Comparison of ENCODE assay signal across 15 cellular contexts in genomic region chr12:7835116-7835515, GRCh38. TPM values are rescaled to one million over a fixed set of nuclear protein-coding genes. Genes with fewer than 3 reads are reported as not detected.
DNase-seq lines count a peak whose midpoint lies in the region; ATAC-seq, FAIRE-seq and TF ChIP-seq lines count a peak whose summit lies in the region.
"Had no signal": no experiment of that assay in that cellular context is flagged by ENCODE, and none has a peak within 500 bp of the region (broad histone marks: within the 10 kb centered on the region; RNA-seq: fewer than 3 reads in every experiment).

No MANE protein-coding gene starts in this region.

- H3K9ac ChIP-seq in HepG2 (ENCODE audit: insufficient read depth, low read depth, low read length) (no peak overlapping the region), endodermal cell (ENCODE audit: extremely low read depth, low read length, poor library complexity, severe bottlenecking) (no peak overlapping the region)

- TF ChIP-seq CTCF in HepG2 (CRISPR knock-in tag; IDR thresholded peaks at IDR 0.05) (no peak), right lobe of liver (IDR thresholded peaks at IDR 0.05) (no peak), endodermal cell (conservative IDR thresholded peaks at IDR 0.05) (no peak), neutrophil (IDR thresholded peaks at IDR 0.05) (no peak), type B pancreatic cell (conservative IDR thresholded peaks at IDR 0.05) (no peak)

- POLR2A ChIA-PET in HepG2 (lab: Yijun Ruan, JAX), result interaction anchor here (0.8 to 1.6 kb wide), 2 partner anchors 15 to 101 kb away, joined by 4 read pairs; partner anchors contain the start of gene SLC2A3

- H4K20me1 ChIP-seq in HepG2 (ENCODE audit: insufficient read depth, low read length), result no peaks in the 10 kb centered on the region

- H3K4me3 Mint-ChIP-seq in endodermal cell (no peak overlapping the region), type B pancreatic cell (peak overlapping the region; percentile 72)
- H3K4me3 Mint-ChIP-seq: CD8-positive, alpha-beta memory T cell had no signal

- intact Hi-C loops in HepG2 (cut with micrococcal nuclease; ENCODE audit: unreplicated experiment), result no loop called here
- intact Hi-C loops in right lobe of liver (cut with DNase I), result no loop called here

- TF ChIP-seq RAD21 in HepG2 (CRISPR knock-in tag; IDR thresholded peaks at IDR 0.05), result no peak

- CTCF ChIA-PET in HepG2 (lab: Yijun Ruan, JAX; ENCODE audit: low intra/inter-chr PET ratio, low total read pairs), result no interaction called here

- TF ChIP-seq POLR2A in HepG2 (IDR thresholded peaks at IDR 0.05; ENCODE audit: insufficient read depth in 1 of 2, low read depth in 2 of 2, low read length in 2 of 2) (no peak), right lobe of liver (IDR thresholded peaks at IDR 0.05) (no peak), H54 (IDR thresholded peaks at IDR 0.05; ENCODE audit: low read depth, low read length) (no peak)

- H3K27me3 Mint-ChIP-seq in endodermal cell (ENCODE audit: insufficient read depth) (no peaks in the 10 kb centered on the region), type B pancreatic cell (no peaks in the 10 kb centered on the region)

- H2AFZ ChIP-seq in HepG2 (ENCODE audit: low read length), result no peak overlapping the region

- FAIRE-seq in HepG2 (lab: Jason Lieb, UNC), result no peak
- no peak for FAIRE-seq in H54 (lab: Jason Lieb, UNC)

- no peak overlapping the region for H3K4me2 ChIP-seq in HepG2 (ENCODE audit: low read depth, low read length)

- H3K79me2 ChIP-seq in HepG2 (ENCODE audit: insufficient read depth, low read length), result no peaks in the 10 kb centered on the region

- H3K36me3 Mint-ChIP-seq in endodermal cell (ENCODE audit: low read depth) (no peaks in the 10 kb centered on the region), type B pancreatic cell (peaks cover 5% of the 10 kb centered on the region)

- no peaks in the 10 kb centered on the region for H3K9me3 Mint-ChIP-seq in endodermal cell
- H3K9me3 Mint-ChIP-seq in type B pancreatic cell, result no peaks in the 10 kb centered on the region
- H3K9me3 Mint-ChIP-seq: CD8-positive, alpha-beta memory T cell had no signal

- H3K27ac ChIP-seq in HepG2 (ENCODE audit: extremely low read length, insufficient read depth, low read length), result peak overlapping the region; percentile 33
- H3K27ac ChIP-seq in right lobe of liver, result no peak overlapping the region
- no peak overlapping the region for H3K27ac ChIP-seq in endodermal cell (ENCODE audit: low read depth, low read length)
- peak overlapping the region; percentile 93 for H3K27ac ChIP-seq in neutrophil
- H3K27ac ChIP-seq: 22Rv1 had no signal

- no peaks in the 10 kb centered on the region for H3K9me3 ChIP-seq in HepG2 (ENCODE audit: low read length)
- H3K9me3 ChIP-seq in right lobe of liver, result no peaks in the 10 kb centered on the region
- no peaks in the 10 kb centered on the region for H3K9me3 ChIP-seq in endodermal cell (ENCODE audit: control insufficient read depth, low read length)
- no peaks in the 10 kb centered on the region for H3K9me3 ChIP-seq in neutrophil

- H3K27ac Mint-ChIP-seq in endodermal cell (peak overlapping the region; percentile 29), type B pancreatic cell (peak overlapping the region; percentile 90)
- H3K27ac Mint-ChIP-seq: CD8-positive, alpha-beta memory T cell had no signal

- 84% methylated on average over 9 of the region's 9 CpGs for WGBS in HepG2 (ENCODE audit: low lambda C conversion rate)
- WGBS in right lobe of liver (ENCODE audit: insufficient coverage, low coverage, low lambda C conversion rate, missing lambda C conversion rate), result 60% methylated on average over 9 of the region's 9 CpGs
- 79 to 85% methylated on average over 3 to 7 of the region's 9 CpGs for WGBS in endodermal cell (ENCODE audit: insufficient coverage in 1 of 2, insufficient read length in 1 of 2), 2 experiments

- BruUV-seq in HepG2 (replicated peaks; lab: Mats Ljungman, UMichigan), result no TSS peak

- H3K27me3 ChIP-seq in HepG2 (ENCODE audit: control insufficient read depth in 1 of 2, insufficient read depth in 2 of 2, low read length in 2 of 2) (no peaks in the 10 kb centered on the region), right lobe of liver (no peaks in the 10 kb centered on the region), endodermal cell (ENCODE audit: control insufficient read depth, insufficient read depth, low read length, poor library complexity, severe bottlenecking) (no peaks in the 10 kb centered on the region), neutrophil (no peaks in the 10 kb centered on the region)

- no peak overlapping the region for H3K4me3 ChIP-seq in HepG2 (replicated peaks in 1 of 3; ENCODE audit: insufficient read depth in 1 of 3, low read depth in 2 of 3, low read length in 3 of 3)
- H3K4me3 ChIP-seq in right lobe of liver, result no peak overlapping the region
- no peak overlapping the region for H3K4me3 ChIP-seq in endodermal cell (ENCODE audit: low read length)
- peak overlapping the region in 1 of 2 experiments; percentile 30 for H3K4me3 ChIP-seq in neutrophil (ENCODE audit: low read depth in 1 of 2, low read length in 1 of 2)

- ATAC-seq in HepG2 (no peak), right lobe of liver (no peak), GM18868 (IDR thresholded peaks at IDR 0.05; ENCODE audit: unreplicated experiment) (no peak)

- in situ Hi-C loops in HepG2 (cut with HindIII; ENCODE audit: extremely low pct_ligation_motif_present, low pct_unique_long_range_greater_than_20kb), result no loop called here

- H3K4me1 Mint-ChIP-seq in endodermal cell (peaks cover 35% of the 10 kb centered on the region), type B pancreatic cell (ENCODE audit: unreplicated experiment) (peaks cover 4% of the 10 kb centered on the region)

- H3K4me1 ChIP-seq in HepG2 (ENCODE audit: insufficient read depth, low read length) (peaks cover 41% of the 10 kb centered on the region), right lobe of liver (no peaks in the 10 kb centered on the region), endodermal cell (ENCODE audit: control insufficient read depth, insufficient read depth, low read length) (no peaks in the 10 kb centered on the region), neutrophil (ENCODE audit: control insufficient read depth in 1 of 2, insufficient read depth in 1 of 2, low read depth in 1 of 2, low read length in 1 of 2) (peaks cover 79 to 80% of the 10 kb centered on the region in 2 experiments)

- no peak for TF ChIP-seq EP300 in HepG2 (IDR thresholded peaks at IDR 0.05; ENCODE audit: low read depth in 2 of 2, low read length in 2 of 2)
- TF ChIP-seq EP300 in HepG2 (CRISPR knock-in tag; IDR thresholded peaks at IDR 0.05; ENCODE audit: borderline replicate concordance), result no peak

- 0 out of 5 replicates have a peak, but pooled peaks cover 0 to 3% of the 10 kb centered on the region in 2 experiments for H3K36me3 ChIP-seq in HepG2 (replicated peaks in 1 of 2; ENCODE audit: control insufficient read depth in 1 of 2, insufficient read depth in 2 of 2, low read length in 2 of 2)
- H3K36me3 ChIP-seq in right lobe of liver, result no peaks in the 10 kb centered on the region
- no peaks in the 10 kb centered on the region for H3K36me3 ChIP-seq in endodermal cell (ENCODE audit: control insufficient read depth, insufficient read depth, low read length)
- H3K36me3 ChIP-seq in neutrophil, result no peaks in the 10 kb centered on the region

- DNase-seq in HepG2 (ENCODE audit: low spot score) (no peak), right lobe of liver (no peak), endodermal cell (no peak), type B pancreatic cell (ENCODE audit: extremely low spot score, unreplicated experiment) (no peak), NCI-H345 (lab: John Stamatoyannopoulos, UW) (no peak), H54 (ENCODE audit: insufficient read length, low spot score) (no peak)
- DNase-seq: CD8-positive, alpha-beta memory T cell; DMS53; GF-D8; GOT3 had no signal

RNA-seq across cellular contexts. Expression of gene SLC2A14, which starts 37.6 kb away (rescaled TPM):
- total RNA-seq in HepG2 (2016; rRNA removed; fragmentation: Illumina TruSeq; extraction: Trizol), result 6.6 and 7.7 TPM in 2 replicates
- 3.1 and 3.3 TPM in 2 replicates for total RNA-seq in HepG2 (2016; cell fraction: cytosol; rRNA removed; fragmentation: Illumina TruSeq; extraction: Trizol; ENCODE audit: low read depth)
- 4.0 and 7.7 TPM in 2 replicates for total RNA-seq in HepG2 (2016; cell fraction: insoluble cytoplasmic fraction; rRNA removed; fragmentation: Illumina TruSeq; extraction: Trizol)
- total RNA-seq in HepG2 (2016; cell fraction: membrane; rRNA removed; fragmentation: Illumina TruSeq; extraction: Trizol), result 3.2 TPM in 2 replicates
- 7.9 and 9.0 TPM in 2 replicates for total RNA-seq in HepG2 (2016; cell fraction: nucleus; rRNA removed; fragmentation: Illumina TruSeq; extraction: Trizol)
- 30.5 and 39.0 TPM in 2 replicates for polyA plus RNA-seq in HepG2 (2011; rRNA removed)
- 24.0 and 28.8 TPM in 2 replicates for polyA plus RNA-seq in HepG2 (2011; cell fraction: cytosol; rRNA removed)
- 49.2 and 50.3 TPM in 2 replicates for polyA plus RNA-seq in HepG2 (2011; cell fraction: nucleus; rRNA removed)
- polyA plus RNA-seq in HepG2 (2012), result 11.2 and 16.0 TPM in 2 replicates
- 0.50 and 0.70 TPM in 2 replicates for polyA plus RNA-seq in HepG2 (2016; cell fraction: cytosol; fragmentation: Illumina TruSeq; extraction: Trizol; ENCODE audit: low read depth)
- polyA plus RNA-seq in HepG2 (2016; cell fraction: insoluble cytoplasmic fraction; fragmentation: Illumina TruSeq; extraction: Trizol; ENCODE audit: low read depth), result 4.1 and 5.4 TPM in 2 replicates
- 1.4 and 1.5 TPM in 2 replicates for polyA plus RNA-seq in HepG2 (2016; cell fraction: membrane; fragmentation: Illumina TruSeq; extraction: Trizol; ENCODE audit: low read depth)
- 21.8 and 24.7 TPM in 2 replicates for polyA plus RNA-seq in HepG2 (2016; cell fraction: nucleus; fragmentation: Illumina TruSeq; extraction: Trizol; ENCODE audit: insufficient read depth, low read depth)
- polyA minus RNA-seq in HepG2 (2011; rRNA and poly(A)+ RNA removed; ENCODE audit: low replicate concordance), result 0.09 and 35.8 TPM in 2 replicates
- polyA minus RNA-seq in HepG2 (2011; cell fraction: cytosol; rRNA and poly(A)+ RNA removed), result 11.6 and 14.8 TPM in 2 replicates
- 25.6 and 26.0 TPM in 2 replicates for polyA minus RNA-seq in HepG2 (2011; cell fraction: nucleus; rRNA and poly(A)+ RNA removed)
- total RNA-seq in right lobe of liver, result 100 to 1,000 TPM in 1 of 6 experiments, 1 to 10 TPM in 2, under 1 TPM in 3; 0.18 to 110 (median 0.95) TPM
- total RNA-seq in endodermal cell, result 10 to 100 TPM; 35.9 to 70.9 TPM
- polyA plus RNA-seq in endodermal cell (2013, experiment 1 of 2), result 0.50 TPM
- polyA plus RNA-seq in endodermal cell (2013, experiment 2 of 2), result 0.54 TPM
- 7.0 and 50.0 TPM in 2 replicates for total RNA-seq in type B pancreatic cell (ENCODE audit: low replicate concordance)
- polyA plus RNA-seq: BJ; CD8-positive, alpha-beta memory T cell had no signal

RNA-seq across cellular contexts. Expression of gene NANOG, which starts 45.9 kb away (rescaled TPM):
- 0.24 TPM in 1 of 2 replicates, not detected in the other for total RNA-seq in HepG2 (2016; rRNA removed; fragmentation: Illumina TruSeq; extraction: Trizol)
- total RNA-seq in HepG2 (2016; cell fraction: cytosol; rRNA removed; fragmentation: Illumina TruSeq; extraction: Trizol; ENCODE audit: low read depth), result not detected in 2 replicates
- 0.26 TPM in 1 of 2 replicates, not detected in the other for total RNA-seq in HepG2 (2016; cell fraction: insoluble cytoplasmic fraction; rRNA removed; fragmentation: Illumina TruSeq; extraction: Trizol)
- total RNA-seq in HepG2 (2016; cell fraction: membrane; rRNA removed; fragmentation: Illumina TruSeq; extraction: Trizol), result 0.03 TPM in 1 of 2 replicates, not detected in the other
- not detected in 2 replicates for total RNA-seq in HepG2 (2016; cell fraction: nucleus; rRNA removed; fragmentation: Illumina TruSeq; extraction: Trizol)
- 0.04 and 0.30 TPM in 2 replicates for polyA plus RNA-seq in HepG2 (2011; rRNA removed)
- polyA plus RNA-seq in HepG2 (2011; cell fraction: cytosol; rRNA removed), result 0.05 and 0.15 TPM in 2 replicates
- polyA plus RNA-seq in HepG2 (2011; cell fraction: nucleus; rRNA removed), result 0.13 and 0.14 TPM in 2 replicates
- 0.28 TPM in 1 of 2 replicates, not detected in the other for polyA plus RNA-seq in HepG2 (2012)
- polyA plus RNA-seq in HepG2 (2016; cell fraction: cytosol; fragmentation: Illumina TruSeq; extraction: Trizol; ENCODE audit: low read depth), result not detected in 2 replicates
- not detected in 2 replicates for polyA plus RNA-seq in HepG2 (2016; cell fraction: insoluble cytoplasmic fraction; fragmentation: Illumina TruSeq; extraction: Trizol; ENCODE audit: low read depth)
- polyA plus RNA-seq in HepG2 (2016; cell fraction: membrane; fragmentation: Illumina TruSeq; extraction: Trizol; ENCODE audit: low read depth), result not detected in 2 replicates
- polyA plus RNA-seq in HepG2 (2016; cell fraction: nucleus; fragmentation: Illumina TruSeq; extraction: Trizol; ENCODE audit: insufficient read depth, low read depth), result not detected in 2 replicates
- 0.10 TPM in 1 of 2 replicates, not detected in the other for polyA minus RNA-seq in HepG2 (2011; rRNA and poly(A)+ RNA removed; ENCODE audit: low replicate concordance)
- not detected in 2 replicates for polyA minus RNA-seq in HepG2 (2011; cell fraction: cytosol; rRNA and poly(A)+ RNA removed)
- polyA minus RNA-seq in HepG2 (2011; cell fraction: nucleus; rRNA and poly(A)+ RNA removed), result 0.75 and 1.2 TPM in 2 replicates
- under 1 TPM in 3 of 6 experiments, not detected in 3; 0.06 to 0.46 (median 0.28) TPM for total RNA-seq in right lobe of liver
- total RNA-seq in endodermal cell, result 10 to 100 TPM in 1 of 2 donors, 1 to 10 TPM in 1; 6.1 to 79.5 TPM
- polyA plus RNA-seq in endodermal cell (2013, experiment 1 of 2), result 12.9 TPM
- polyA plus RNA-seq in endodermal cell (2013, experiment 2 of 2), result 3.3 TPM
- not detected in 2 replicates for total RNA-seq in type B pancreatic cell (ENCODE audit: low replicate concordance)
- total RNA-seq: A673; CD8-positive, alpha-beta memory T cell had no signal
- polyA plus RNA-seq: BJ; CD8-positive, alpha-beta memory T cell had no signal

Comparison
In these comparisons a context has a peak if more than half of its experiments do, and no peak if none do; other contexts are left out.
1. H3K27ac ChIP-seq: peak in HepG2 (single experiment) and neutrophil (single experiment); none in right lobe of liver (0 of 3) and endodermal cell (single experiment).